Comparison of ENCODE assay signal across 20 cellular contexts in the genomic region with DNA sequence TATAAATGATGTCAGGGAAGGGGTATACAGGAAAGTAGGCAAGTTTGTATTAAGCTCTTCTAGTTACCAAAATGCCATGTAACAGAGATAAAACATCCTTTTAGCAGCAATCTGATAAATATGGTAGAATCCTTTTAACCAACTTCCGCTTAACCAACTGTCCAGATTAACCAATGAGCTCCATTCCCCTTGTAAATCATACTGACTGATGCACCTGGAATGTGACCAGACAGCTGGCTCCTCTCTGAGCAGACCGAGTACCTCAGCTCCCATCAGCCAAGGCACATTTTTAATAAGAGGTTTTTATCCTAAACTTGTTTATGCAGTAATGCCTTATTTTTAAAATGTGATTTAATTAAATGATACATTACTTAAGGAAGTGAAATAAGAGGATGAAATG.
A peak's percentile ranks its signal among the peaks of the same experiment; 100 is the strongest.
DNase-seq lines count a peak whose midpoint lies in the region; ATAC-seq, FAIRE-seq and TF ChIP-seq lines count a peak whose summit lies in the region.
"Had no signal": no experiment of that assay in that cellular context is flagged by ENCODE, and none has a peak within 500 bp of the region (broad histone marks: within the 10 kb centered on the region; RNA-seq: fewer than 3 reads in every experiment).

No MANE protein-coding gene starts in this region.

- intact Hi-C loops in CD8-positive, alpha-beta T cell (cut with DNase I, micrococcal nuclease): loop anchor here in 1 of 2 experiments (2.0 to 10.0 kb wide), 2 partner anchors 13 to 303 kb away; no protein-coding TSS in a partner anchor
- intact Hi-C loops in IMR-90 (cut with micrococcal nuclease): loop anchor here (10.0 kb wide), 1 partner anchor 137 kb away; no protein-coding TSS in a partner anchor
- intact Hi-C loops in lower leg skin (cut with DNase I; ENCODE audit: low total_unique reads): no loop called here

- no peaks in the 10 kb centered on the region for H3K27me3 ChIP-seq in CD8-positive, alpha-beta T cell (ENCODE audit: insufficient read depth, low read length)
- H3K27me3 ChIP-seq in IMR-90 (ENCODE audit: control insufficient read depth, insufficient read depth, low read length) (no peaks in the 10 kb centered on the region), astrocyte (ENCODE audit: insufficient read depth, low read length) (no peaks in the 10 kb centered on the region)
- H3K27me3 ChIP-seq: cardiac muscle cell had no signal

- H2BK5ac ChIP-seq in IMR-90 (ENCODE audit: low read depth, low read length, poor library complexity, severe bottlenecking): no peak overlapping the region

- H3K9ac ChIP-seq in IMR-90 (ENCODE audit: low read depth, low read length): no peak overlapping the region
- no peak overlapping the region for H3K9ac ChIP-seq in astrocyte (ENCODE audit: low read length)

- H2BK120ac ChIP-seq in IMR-90 (ENCODE audit: low read depth, low read length): no peak overlapping the region

- no peak overlapping the region for H3K18ac ChIP-seq in IMR-90 (ENCODE audit: low read depth, low read length)

- H4K91ac ChIP-seq in IMR-90 (ENCODE audit: insufficient read depth, low read depth, low read length): no peak overlapping the region

- peaks cover 77% of the 10 kb centered on the region for H3K4me1 Mint-ChIP-seq in CD8-positive, alpha-beta T cell (ENCODE audit: low read depth)
- peaks cover 24% of the 10 kb centered on the region for H3K4me1 Mint-ChIP-seq in astrocyte (ENCODE audit: low read depth, unreplicated experiment)

- peaks cover 10% of the 10 kb centered on the region for H3K36me3 Mint-ChIP-seq in CD8-positive, alpha-beta T cell
- peaks cover 15% of the 10 kb centered on the region for H3K36me3 Mint-ChIP-seq in astrocyte (ENCODE audit: low read depth, unreplicated experiment)

- no peaks in the 10 kb centered on the region for H3K36me3 ChIP-seq in CD8-positive, alpha-beta T cell (ENCODE audit: insufficient read depth, low read length)
- H3K36me3 ChIP-seq in IMR-90 (ENCODE audit: control insufficient read depth, insufficient read depth, low read length) (no peaks in the 10 kb centered on the region), astrocyte (ENCODE audit: insufficient read depth, low read length) (no peaks in the 10 kb centered on the region)
- H3K36me3 ChIP-seq: cardiac muscle cell had no signal

- H3K9me3 Mint-ChIP-seq in CD8-positive, alpha-beta T cell: no peaks in the 10 kb centered on the region
- no peaks in the 10 kb centered on the region for H3K9me3 Mint-ChIP-seq in astrocyte (ENCODE audit: unreplicated experiment)
- H3K9me3 Mint-ChIP-seq: activated T-helper 17 cell treated with anti-CD3 and anti-CD28 coated beads, Interleukin-2, amount 50 U/mL, for 72 hours had no signal

- BruUV-seq in IMR-90 (replicated peaks; lab: Mats Ljungman, UMichigan): no TSS peak

- peak overlapping the region; percentile 10 for H3K27ac Mint-ChIP-seq in CD8-positive, alpha-beta T cell
- H3K27ac Mint-ChIP-seq in astrocyte (ENCODE audit: unreplicated experiment): no peak overlapping the region
- H3K27ac Mint-ChIP-seq: activated T-helper 17 cell treated with anti-CD3 and anti-CD28 coated beads, Interleukin-2, amount 50 U/mL, for 72 hours had no signal

- H2AK9ac ChIP-seq in IMR-90 (replicated peaks; ENCODE audit: low read depth, low read length, poor library complexity): no peak overlapping the region

- TF ChIP-seq CTCF in CD8-positive, alpha-beta T cell (IDR thresholded peaks at IDR 0.05): no peak
- no peak for TF ChIP-seq CTCF in IMR-90 (conservative IDR thresholded peaks at IDR 0.05; ENCODE audit: low read depth, low read length)
- TF ChIP-seq CTCF in astrocyte (IDR thresholded peaks at IDR 0.05; ENCODE audit: insufficient read depth, low read depth, low read length): no peak
- TF ChIP-seq CTCF in lower leg skin (IDR thresholded peaks at IDR 0.05): no peak

- H4K5ac ChIP-seq in IMR-90 (ENCODE audit: low read depth, low read length): no peak overlapping the region

- no peak for DNase-seq in CD8-positive, alpha-beta T cell
- DNase-seq in IMR-90 (peak; percentile 52), astrocyte (ENCODE audit: low read depth) (peak; percentile 52), myocyte (ENCODE audit: low read depth) (peak; percentile 90), lower leg skin (ENCODE audit: low spot score in 2 of 2) (no peak), Kasumi-1 (lab: John Stamatoyannopoulos, UW) (no peak)
- DNase-seq: activated CD8-positive, alpha-beta memory T cell treated with anti-CD3 and anti-CD28 coated beads for 24 hours; Caco-2; GDM1; GOT3; left colon; NCI-H748 treated with DMSO at 0.1 percent for 48 hours; right cardiac atrium; T1000 had no signal

- peaks cover 29 to 58% of the 10 kb centered on the region in 2 experiments for H3K79me1 ChIP-seq in IMR-90 (ENCODE audit: low read depth in 1 of 2, low read length in 2 of 2)

- no CpG with 5 or more reads among the region's 2 CpGs for WGBS in IMR-90 (ENCODE audit: extremely low coverage in 2 of 2, insufficient read length in 1 of 2), 2 experiments
- WGBS in lower leg skin, 2 donors: 71 to 81% methylated on average over 2 of the region's 2 CpGs

- FAIRE-seq in astrocyte (lab: Jason Lieb, UNC): no peak
- FAIRE-seq: HTR-8/SVneo had no signal

- H3K9me3 ChIP-seq in CD8-positive, alpha-beta T cell (ENCODE audit: low read length): no peaks in the 10 kb centered on the region
- H3K9me3 ChIP-seq in IMR-90 (ENCODE audit: control insufficient read depth, insufficient read depth, low read length) (no peaks in the 10 kb centered on the region), astrocyte (ENCODE audit: insufficient read depth, low read depth, low read length) (no peaks in the 10 kb centered on the region)
- H3K9me3 ChIP-seq: Caco-2 had no signal

- peaks cover 88% of the 10 kb centered on the region for H3K79me2 ChIP-seq in astrocyte (ENCODE audit: insufficient read depth, low read length)

- no peak overlapping the region for H2BK20ac ChIP-seq in IMR-90 (ENCODE audit: low read depth, low read length)

- TF ChIP-seq POLR2A in IMR-90 (IDR thresholded peaks at IDR 0.05; ENCODE audit: low read depth, low read length) (no peak), lower leg skin (IDR thresholded peaks at IDR 0.05) (no peak)

- no peak overlapping the region for H3K27ac ChIP-seq in CD8-positive, alpha-beta T cell (ENCODE audit: low read depth, low read length)
- no peak overlapping the region for H3K27ac ChIP-seq in IMR-90 (ENCODE audit: insufficient read depth, low read length)
- H3K27ac ChIP-seq in astrocyte (ENCODE audit: low read depth, low read length): no peak overlapping the region
- H3K27ac ChIP-seq: cardiac muscle cell had no signal

- no peak overlapping the region for H3K56ac ChIP-seq in IMR-90 (ENCODE audit: extremely low read depth, insufficient read depth, low read length)

- H2BK15ac ChIP-seq in IMR-90 (ENCODE audit: low read depth, low read length): no peak overlapping the region

- no peak overlapping the region for H2AK5ac ChIP-seq in IMR-90 (ENCODE audit: low read depth, low read length)

- H2AFZ ChIP-seq in IMR-90 (replicated peaks; ENCODE audit: low read length, poor library complexity) (no peak overlapping the region), astrocyte (ENCODE audit: low read depth, low read length) (no peak overlapping the region)

- dilution Hi-C loops in IMR-90 (cut with HindIII; ENCODE audit: low sequenced_read_pairs, unreplicated experiment): no loop called here

- H3K14ac ChIP-seq in IMR-90 (replicated peaks; ENCODE audit: low read depth, low read length): no peak overlapping the region

- H4K8ac ChIP-seq in IMR-90 (ENCODE audit: low read depth in 2 of 2, low read length in 2 of 2): no peak overlapping the region

- POLR2A ChIA-PET in CD8-positive, alpha-beta T cell (lab: Charles Lee): interaction anchor here (1.9 kb wide), 1 partner anchor 65 kb away, joined by 5 read pairs; no protein-coding TSS in a partner anchor
- POLR2A ChIA-PET in IMR-90 (lab: Charles Lee; ENCODE audit: unreplicated experiment): no interaction called here

- CTCF ChIA-PET in CD8-positive, alpha-beta T cell (lab: Charles Lee): interaction anchor here (0.6 to 0.8 kb wide), 3 partner anchors 14 to 219 kb away, joined by 3 read pairs; no protein-coding TSS in a partner anchor
- CTCF ChIA-PET in IMR-90 (lab: Yijun Ruan, JAX): no interaction called here

- peaks cover 3% of the 10 kb centered on the region; the same call in 1 of the 2 replicates for H3K9me1 ChIP-seq in IMR-90 (ENCODE audit: insufficient read depth, low read length)

- ATAC-seq in CD8-positive, alpha-beta T cell: no peak
- ATAC-seq in IMR-90 (ENCODE audit: low read depth) (no peak), GM21576 (IDR thresholded peaks at IDR 0.05; ENCODE audit: unreplicated experiment) (no peak)
- ATAC-seq: left colon; Panc1; right cardiac atrium; stimulated activated memory B cell treated with anti-CD40 and anti-IgM and Interleukin-4, amounts not matched to agents 10 μg/mL and 1 μg/mL and 100 μg/mL, for 72 hours had no signal

- peaks cover 4% of the 10 kb centered on the region; the same call in 1 of the 2 replicates for H4K20me1 ChIP-seq in IMR-90 (ENCODE audit: insufficient read depth, low read length)
- H4K20me1 ChIP-seq in astrocyte (ENCODE audit: insufficient read depth, low read length): peaks cover 43% of the 10 kb centered on the region

- no peak for TF ChIP-seq RAD21 in IMR-90 (IDR thresholded peaks at IDR 0.05; ENCODE audit: low read length)

- no peak overlapping the region for H3K23ac ChIP-seq in IMR-90 (ENCODE audit: low read depth, low read length)

- in situ Hi-C loops in IMR-90 (cut with MboI; ENCODE audit: low sequenced_read_pairs): no loop called here

- no peak overlapping the region for H3K4me3 ChIP-seq in CD8-positive, alpha-beta T cell (ENCODE audit: low read depth, low read length)
- H3K4me3 ChIP-seq in IMR-90 (ENCODE audit: insufficient read depth, low read depth, low read length): no peak overlapping the region
- no peak overlapping the region for H3K4me3 ChIP-seq in astrocyte (ENCODE audit: insufficient read depth, low read depth, low read length)
- H3K4me3 ChIP-seq in lower leg skin (ENCODE audit: low read depth, poor library complexity, severe bottlenecking): no peak overlapping the region
- H3K4me3 ChIP-seq: cardiac muscle cell had no signal

- H3K4ac ChIP-seq in IMR-90 (ENCODE audit: low read depth, low read length): no peak overlapping the region

- H3K4me2 ChIP-seq in IMR-90 (ENCODE audit: low read depth, low read length): no peak overlapping the region
- no peak overlapping the region for H3K4me2 ChIP-seq in astrocyte (ENCODE audit: low read length)

- no peak overlapping the region for H3K4me3 Mint-ChIP-seq in CD8-positive, alpha-beta T cell
- H3K4me3 Mint-ChIP-seq in astrocyte (ENCODE audit: unreplicated experiment): no peak overlapping the region
- H3K4me3 Mint-ChIP-seq: activated T-helper 17 cell treated with anti-CD3 and anti-CD28 coated beads, Interleukin-2, amount 50 U/mL, for 72 hours; stimulated activated memory B cell treated with anti-CD40 and anti-IgM and Interleukin-4, amounts not matched to agents 10 μg/mL and 1 μg/mL and 100 μg/mL, for 72 hours had no signal

- peaks cover 56% of the 10 kb centered on the region for H3K4me1 ChIP-seq in CD8-positive, alpha-beta T cell (ENCODE audit: insufficient read depth, low read length)
- H3K4me1 ChIP-seq in IMR-90 (ENCODE audit: control insufficient read depth, insufficient read depth, low read length) (peaks cover 6% of the 10 kb centered on the region), astrocyte (ENCODE audit: insufficient read depth, low read length) (peaks cover 4% of the 10 kb centered on the region)
- H3K4me1 ChIP-seq: Caco-2 had no signal

- H3K27me3 Mint-ChIP-seq in CD8-positive, alpha-beta T cell (ENCODE audit: low read depth): no peaks in the 10 kb centered on the region
- no peaks in the 10 kb centered on the region for H3K27me3 Mint-ChIP-seq in astrocyte (ENCODE audit: low read depth, unreplicated experiment)
- H3K27me3 Mint-ChIP-seq: activated T-helper 17 cell treated with anti-CD3 and anti-CD28 coated beads, Interleukin-2, amount 50 U/mL, for 72 hours; stimulated activated memory B cell treated with anti-CD40 and anti-IgM and Interleukin-4, amounts not matched to agents 10 μg/mL and 1 μg/mL and 100 μg/mL, for 72 hours had no signal

Comparison
In these comparisons a context has a peak if more than half of its experiments do, and no peak if none do; other contexts are left out.
1. DNase-seq: peak in IMR-90 (single experiment), astrocyte (single experiment) and myocyte (single experiment); none in CD8-positive, alpha-beta T cell (0 of 7), lower leg skin (0 of 2) and Kasumi-1 (0 of 2).